In the genomic region with DNA sequence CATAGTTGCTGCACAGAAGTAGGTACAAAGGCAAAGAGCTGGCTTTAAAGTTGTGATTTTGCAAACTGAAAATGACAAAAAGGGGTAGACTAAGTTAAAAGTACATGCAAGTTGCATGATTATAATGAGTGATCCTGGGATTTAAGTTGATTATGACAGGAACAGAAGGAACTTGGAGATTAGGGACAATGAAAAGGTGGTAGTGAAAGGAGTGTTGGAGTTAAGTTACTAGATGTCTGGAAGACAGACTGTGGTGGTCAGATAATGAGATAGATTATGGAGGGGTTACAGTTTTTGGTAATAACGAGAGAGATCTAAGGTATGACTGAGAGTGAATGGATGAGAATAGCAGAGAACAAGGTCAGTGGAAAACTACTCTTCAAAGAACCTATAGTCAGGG, we compare ENCODE assay signal across 34 cellular contexts. TPM values are rescaled to one million over a fixed set of nuclear protein-coding genes. Genes with fewer than 3 reads are reported as not detected.
"Had no signal": no experiment of that assay in that cellular context is flagged by ENCODE, and none has a peak within 500 bp of the region (broad histone marks: within the 10 kb centered on the region; RNA-seq: fewer than 3 reads in every experiment).

No MANE protein-coding gene starts in this region.

- H3K4me3 ChIP-seq: adrenal gland, ascending aorta, cardiac muscle cell had no signal

- H3K36me3 ChIP-seq: adrenal gland, ascending aorta, cardiac muscle cell had no signal

- H3K4me1 ChIP-seq: adrenal gland, ascending aorta had no signal

- ATAC-seq: activated CD8-positive, alpha-beta memory T cell treated with anti-CD3 and anti-CD28 coated beads, Interleukin-2, amount 10 ng/mL, durations not matched to agents 7 days and 5 days; activated CD8-positive, alpha-beta T cell treated with anti-CD3 and anti-CD28 coated beads, Interleukin-2, amount 10 ng/mL, durations not matched to agents 7 days and 5 days; activated naive CD4-positive, alpha-beta T cell treated with anti-CD3 and anti-CD28 coated beads, Interleukin-2, amount 50 U/mL, for 72 hours had no signal

- H3K9me3 ChIP-seq: adrenal gland, ascending aorta had no signal

- H3K27ac ChIP-seq: adrenal gland, ascending aorta, cardiac muscle cell, VCaP had no signal

- H3K27me3 ChIP-seq: adrenal gland, ascending aorta, cardiac muscle cell had no signal

- DNase-seq: activated B cell treated with CpG ODN at 0.5 μM for 24 hours; activated CD4-positive, alpha-beta memory T cell treated with anti-CD3 and anti-CD28 coated beads, Interleukin-2, amount 10 ng/mL, durations not matched to agents 7 days and 5 days; activated CD4-positive, alpha-beta T cell treated with anti-CD3 and anti-CD28 coated beads for 48 hours; activated CD4-positive, alpha-beta T cell treated with anti-CD3 and anti-CD28 coated beads, Interleukin-2, amount 10 ng/mL, durations not matched to agents 7 days and 5 days; activated CD4-positive, alpha-beta T cell treated with anti-CD3 and anti-CD28 coated beads, Interleukin-2, amount 50 U/mL, for 48 hours; activated CD4-positive, CD25-positive, alpha-beta regulatory T cell treated with anti-CD3 and anti-CD28 coated beads, Interleukin-2, amount 50 U/mL, for 72 hours; activated CD8-positive, alpha-beta memory T cell treated with anti-CD3 and anti-CD28 coated beads for 24 hours; activated CD8-positive, alpha-beta memory T cell treated with anti-CD3 and anti-CD28 coated beads, Interleukin-2, amount 10 ng/mL, durations not matched to agents 7 days and 5 days; activated CD8-positive, alpha-beta memory T cell treated with anti-CD3 and anti-CD28 coated beads, Interleukin-2, amount 50 U/mL, for 48 hours; activated CD8-positive, alpha-beta T cell treated with anti-CD3 and anti-CD28 coated beads, Interleukin-2, amount 10 ng/mL, durations not matched to agents 7 days and 5 days; activated effector memory CD4-positive, alpha-beta T cell treated with Interleukin-2 at 50 U/mL for 16 hours; activated gamma-delta T cell treated with Interleukin-2 at 50 U/mL for 16 hours; activated naive CD4-positive, alpha-beta T cell; activated naive CD4-positive, alpha-beta T cell treated with anti-CD3 and anti-CD28 coated beads for 36 hours; activated naive CD4-positive, alpha-beta T cell treated with anti-CD3 and anti-CD28 coated beads, Interleukin-2, amount 50 U/mL, for 16 hours; activated naive CD8-positive, alpha-beta T cell treated with anti-CD3 and anti-CD28 coated beads for 36 hours; activated T-cell treated with anti-CD3 and anti-CD28 coated beads, Interleukin-2, amount 50 U/mL, for 24 hours; activated T-cell treated with anti-CD3 and anti-CD28 coated beads, Interleukin-2, amount 50 U/mL, for 48 hours; adrenal gland; amygdala; anterior cingulate cortex; caudate nucleus; cerebellar nuclear complex; T-helper 1 cell; T-helper 2 cell; T-helper 9 cell had no signal

- FAIRE-seq: bronchial epithelial cell, TTC549 had no signal

RNA-seq across cellular contexts. Expression of a gene that starts 29.1 kb away (rescaled TPM):
- total RNA-seq: activated B cell treated with CpG ODN at 0.5 μM for 24 hours; activated CD4-positive, alpha-beta memory T cell treated with anti-CD3 and anti-CD28 coated beads, Interleukin-2, amount 10 ng/mL, durations not matched to agents 7 days and 5 days; activated CD4-positive, alpha-beta T cell treated with anti-CD3 and anti-CD28 coated beads, Interleukin-2, amount 10 ng/mL, durations not matched to agents 7 days and 5 days; activated CD8-positive, alpha-beta memory T cell treated with anti-CD3 and anti-CD28 coated beads, Interleukin-2, amount 10 ng/mL, durations not matched to agents 7 days and 5 days; activated CD8-positive, alpha-beta T cell treated with anti-CD3 and anti-CD28 coated beads, Interleukin-2, amount 10 ng/mL, durations not matched to agents 7 days and 5 days; activated naive CD4-positive, alpha-beta T cell treated with anti-CD3 and anti-CD28 coated beads for 36 hours; activated naive CD4-positive, alpha-beta T cell treated with anti-CD3 and anti-CD28 coated beads, Interleukin-2, amount 50 U/mL, for 72 hours; activated naive CD8-positive, alpha-beta T cell treated with anti-CD3 and anti-CD28 coated beads for 36 hours; activated T-helper 2 cell treated with anti-CD3 and anti-CD28 coated beads, Interferon-gamma antibody, Interleukin-2, Interleukin-4, amounts not matched to agents 10 μg/mL and 5 μg/mL and 100 μg/mL, durations not matched to agents 14 hours and 24 hours and 36 hours; adrenal gland; ascending aorta; bronchial epithelial cell; cardiac muscle cell; chondrocyte had no signal
- polyA plus RNA-seq: adrenal gland, cardiac muscle cell had no signal

RNA-seq across cellular contexts. Expression of a gene that starts 31.9 kb away (rescaled TPM):
- total RNA-seq: activated B cell treated with CpG ODN at 0.5 μM for 24 hours had no signal

RNA-seq across cellular contexts. Expression of a gene that starts 39.2 kb away (rescaled TPM):
- total RNA-seq: activated B cell treated with CpG ODN at 0.5 μM for 24 hours; activated CD4-positive, alpha-beta memory T cell treated with anti-CD3 and anti-CD28 coated beads, Interleukin-2, amount 10 ng/mL, durations not matched to agents 7 days and 5 days; activated CD4-positive, alpha-beta T cell treated with anti-CD3 and anti-CD28 coated beads, Interleukin-2, amount 10 ng/mL, durations not matched to agents 7 days and 5 days; activated CD8-positive, alpha-beta memory T cell treated with anti-CD3 and anti-CD28 coated beads, Interleukin-2, amount 10 ng/mL, durations not matched to agents 7 days and 5 days; activated CD8-positive, alpha-beta T cell treated with anti-CD3 and anti-CD28 coated beads, Interleukin-2, amount 10 ng/mL, durations not matched to agents 7 days and 5 days; activated naive CD4-positive, alpha-beta T cell treated with anti-CD3 and anti-CD28 coated beads for 36 hours; activated naive CD4-positive, alpha-beta T cell treated with anti-CD3 and anti-CD28 coated beads, Interleukin-2, amount 50 U/mL, for 72 hours; activated naive CD8-positive, alpha-beta T cell treated with anti-CD3 and anti-CD28 coated beads for 36 hours; activated T-helper 2 cell treated with anti-CD3 and anti-CD28 coated beads, Interferon-gamma antibody, Interleukin-2, Interleukin-4, amounts not matched to agents 10 μg/mL and 5 μg/mL and 100 μg/mL, durations not matched to agents 14 hours and 24 hours and 36 hours; adrenal gland; ascending aorta; bronchial epithelial cell; cardiac muscle cell; chondrocyte had no signal
- polyA plus RNA-seq: cardiac muscle cell had no signal
